ENCODE assay signal across 8 cellular contexts in the genomic region with DNA sequence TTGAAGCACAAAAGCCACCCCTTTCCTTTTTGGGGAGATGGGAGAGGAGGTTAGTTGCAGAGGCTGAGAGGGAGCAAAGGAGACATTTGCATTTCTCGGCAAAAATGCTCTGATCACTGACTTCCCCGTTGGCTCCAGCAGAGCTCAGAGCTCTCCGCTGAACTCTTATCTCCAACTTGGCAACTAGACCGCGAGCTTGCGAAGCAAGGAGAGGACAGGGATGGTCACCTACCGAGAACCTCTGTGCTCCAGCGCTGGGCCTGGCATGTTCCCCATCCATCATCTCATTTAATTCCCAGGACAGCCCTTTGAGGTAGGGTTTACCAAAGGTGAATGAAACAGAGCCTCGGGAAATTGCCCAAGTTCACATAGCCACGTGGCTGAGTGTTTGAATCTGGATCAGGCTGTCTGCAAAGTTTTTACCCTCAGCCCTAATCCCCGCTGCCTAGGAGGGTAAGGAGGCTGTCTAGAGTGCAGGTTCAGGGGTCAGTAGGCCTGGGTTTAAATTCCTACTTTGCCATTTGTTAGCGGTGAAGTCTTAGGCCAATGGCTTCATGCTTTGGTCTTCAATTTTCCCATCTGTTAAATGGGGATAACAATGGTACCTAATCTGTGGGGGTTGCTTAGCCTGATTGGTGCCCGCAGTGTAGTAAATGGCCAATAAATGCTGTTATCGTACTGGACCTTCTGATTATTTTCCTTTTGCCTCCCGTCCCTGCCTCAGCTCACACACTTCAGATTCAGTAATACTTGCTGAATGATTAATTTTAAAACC. TPM values are rescaled to one million over a fixed set of nuclear protein-coding genes. Genes with fewer than 3 reads are reported as not detected.
DNase-seq lines count a peak whose midpoint lies in the region; FAIRE-seq and TF ChIP-seq lines count a peak whose summit lies in the region.

No MANE protein-coding gene starts in this region.

- in situ Hi-C loops in astrocyte of the cerebellum (cut with HindIII; ENCODE audit: low sequenced_read_pairs), result no loop called here

- H3K27ac ChIP-seq in kidney (ENCODE audit: low read depth in 2 of 2, low read length in 2 of 2) (no peak overlapping the region), stomach (no peak overlapping the region)

- peak; percentile 51 for DNase-seq in NCI-H1694 treated with DMSO at 0.1 percent for 48 hours (lab: John Stamatoyannopoulos, UW)
- DNase-seq in NCI-H1694 (lab: John Stamatoyannopoulos, UW), result no peak
- no peak for DNase-seq in astrocyte of the cerebellum (ENCODE audit: low read depth)
- DNase-seq in kidney, result no peak
- DNase-seq in stomach, result no peak
- no peak for DNase-seq in GM10266 (ENCODE audit: extremely low spot score)
- DNase-seq in anterior cingulate cortex (lab: John Stamatoyannopoulos, UW), result no peak
- DNase-seq in NCI-H146 (lab: John Stamatoyannopoulos, UW), result no peak

- H3K27me3 ChIP-seq in stomach, result peaks cover 12 to 70% (median 53%) of the 10 kb centered on the region in 3 donors

- no peak for TF ChIP-seq POLR2A in stomach (IDR thresholded peaks at IDR 0.05)

- TF ChIP-seq CTCF in astrocyte of the cerebellum (IDR thresholded peaks at IDR 0.05; ENCODE audit: low read depth, low read length, missing control alignments) (no peak), kidney (IDR thresholded peaks at IDR 0.05; ENCODE audit: borderline replicate concordance, extremely low read depth, insufficient read depth) (no peak), stomach (IDR thresholded peaks at IDR 0.05) (no peak), GM10266 (IDR thresholded peaks at IDR 0.05; ENCODE audit: control insufficient read depth, insufficient read depth, low read depth, missing control alignments) (no peak)

- H3K9me3 ChIP-seq in kidney (ENCODE audit: control insufficient read depth in 1 of 2, low read length in 2 of 2) (no peaks in the 10 kb centered on the region), stomach (no peaks in the 10 kb centered on the region)

- H3K4me1 ChIP-seq in kidney (ENCODE audit: control insufficient read depth in 1 of 2, insufficient read depth in 1 of 2, low read depth in 1 of 2, low read length in 2 of 2) (peaks cover 0 to 13% of the 10 kb centered on the region in 2 donors), stomach (peaks cover 9 to 51% (median 43%) of the 10 kb centered on the region in 4 donors)

- H3K36me3 ChIP-seq in kidney (ENCODE audit: control insufficient read depth in 1 of 2, insufficient read depth in 2 of 2, low read length in 2 of 2) (no peaks in the 10 kb centered on the region), stomach (no peaks in the 10 kb centered on the region)

- WGBS in stomach, 5 donors, result 24 to 39% (median 27%) methylated on average over 13 to 15 of the region's 15 CpGs

- peak overlapping the region in 1 of 2 donors; percentile 7 for H3K9ac ChIP-seq in kidney (ENCODE audit: low read length in 2 of 2)

- no peak for FAIRE-seq in kidney (lab: Jason Lieb, UNC)

- H3K4me3 ChIP-seq in astrocyte of the cerebellum (ENCODE audit: low read depth, low read length) (peak overlapping the region; percentile 25), kidney (ENCODE audit: low read length in 2 of 2) (peak overlapping the region; percentile 50 to 59), stomach (peak overlapping the region; percentile 32 to 66 (median 48))

- intact Hi-C loops in kidney (cut with DNase I), result no loop called here
- intact Hi-C loops in stomach (cut with DNase I; ENCODE audit: low total_unique reads), result no loop called here

- no peak for TF ChIP-seq EP300 in stomach (IDR thresholded peaks at IDR 0.05)

RNA-seq across cellular contexts. Expression of a gene that starts 3.8 kb away (rescaled TPM):
- total RNA-seq in kidney (3.8 TPM), stomach (1 to 10 TPM in 1 of 5 donors, not detected in 4; 1.7 TPM)
- polyA plus RNA-seq in kidney (ENCODE audit: insufficient read depth, low read depth, low replicate concordance) (1.5 TPM), stomach (under 1 TPM in 1 of 3 donors, not detected in 2; 0.60 TPM)

RNA-seq across cellular contexts. Expression of a gene that starts 32.4 kb away (rescaled TPM):
- total RNA-seq in kidney (1,027 TPM), stomach (1,000 to 10,000 TPM in 1 of 5 donors, 100 to 1,000 TPM in 4; 199 to 1,324 (median 665) TPM)
- polyA plus RNA-seq in kidney (ENCODE audit: insufficient read depth, low read depth, low replicate concordance) (1,047 TPM), stomach (1,000 to 10,000 TPM in 2 of 3 donors, 100 to 1,000 TPM in 1; 984 to 1,958 (median 1,274) TPM)
